18 cellular contexts compared by ENCODE assay signal in genomic region chr17:14336418-14336817, GRCh38. TPM values are rescaled to one million over a fixed set of nuclear protein-coding genes. Genes with fewer than 3 reads are reported as not detected.
A peak's percentile ranks its signal among the peaks of the same experiment; 100 is the strongest.
DNase-seq lines count a peak whose midpoint lies in the region; ATAC-seq, FAIRE-seq and TF ChIP-seq lines count a peak whose summit lies in the region.
"Had no signal": no experiment of that assay in that cellular context is flagged by ENCODE, and none has a peak within 500 bp of the region (broad histone marks: within the 10 kb centered on the region; RNA-seq: fewer than 3 reads in every experiment).

No MANE protein-coding gene starts in this region.

- H3K4me3 Mint-ChIP-seq in T-helper 17 cell (no peak overlapping the region), progenitor cell of endocrine pancreas (ENCODE audit: low read depth) (no peak overlapping the region)
- peak overlapping the region; percentile 27 for H3K4me3 Mint-ChIP-seq in stimulated activated effector memory CD8-positive, alpha-beta T cell treated with anti-CD3 and anti-CD28 coated beads, Interleukin-12 subunit alpha, Interleukin-12 subunit beta, amount 100 ng/mL, for 72 hours

- TF ChIP-seq EP300 in HepG2 (IDR thresholded peaks at IDR 0.05; ENCODE audit: low read depth in 2 of 2, low read length in 2 of 2), result no peak
- no peak for TF ChIP-seq EP300 in HepG2 (CRISPR knock-in tag; IDR thresholded peaks at IDR 0.05; ENCODE audit: borderline replicate concordance)

- H3K9me3 Mint-ChIP-seq in stimulated activated effector memory CD8-positive, alpha-beta T cell treated with anti-CD3 and anti-CD28 coated beads, Interleukin-12 subunit alpha, Interleukin-12 subunit beta, amount 100 ng/mL, for 72 hours, result no peaks in the 10 kb centered on the region
- no peaks in the 10 kb centered on the region for H3K9me3 Mint-ChIP-seq in progenitor cell of endocrine pancreas (ENCODE audit: low read depth)

- peaks cover 9% of the 10 kb centered on the region for H3F3A ChIP-seq in smooth muscle cell (ENCODE audit: low read depth)

- TF ChIP-seq POLR2A in HepG2 (IDR thresholded peaks at IDR 0.05; ENCODE audit: insufficient read depth in 1 of 2, low read depth in 2 of 2, low read length in 2 of 2), result no peak

- BruUV-seq in HepG2 (replicated peaks; lab: Mats Ljungman, UMichigan), result no TSS peak

- ATAC-seq in HepG2 (no peak), T-helper 17 cell (no peak)
- no peak for ATAC-seq in stimulated activated effector memory CD8-positive, alpha-beta T cell treated with anti-CD3 and anti-CD28 coated beads, Interleukin-12 subunit alpha, Interleukin-12 subunit beta, amount 100 ng/mL, for 72 hours
- ATAC-seq: HCT116 had no signal

- FAIRE-seq in HepG2 (lab: Jason Lieb, UNC), result no peak
- FAIRE-seq: GM18507 had no signal

- H3K4me3 ChIP-seq in liver (ENCODE audit: low read depth in 1 of 3, low read length in 3 of 3), result no peak overlapping the region
- H3K4me3 ChIP-seq in HepG2 (replicated peaks in 1 of 3; ENCODE audit: insufficient read depth in 1 of 3, low read depth in 2 of 3, low read length in 3 of 3), result no peak overlapping the region
- H3K4me3 ChIP-seq in left ventricle myocardium inferior, result no peak overlapping the region
- H3K4me3 ChIP-seq in smooth muscle cell, result no peak overlapping the region
- H3K4me3 ChIP-seq: Peyer's patch had no signal

- WGBS in liver, result 81% methylated on average over 4 of the region's 4 CpGs
- WGBS in HepG2 (ENCODE audit: low lambda C conversion rate), result 97% methylated on average over 4 of the region's 4 CpGs
- WGBS in smooth muscle cell (ENCODE audit: low lambda C conversion rate), result 75% methylated on average over 4 of the region's 4 CpGs

- H3K36me3 Mint-ChIP-seq in T-helper 17 cell (ENCODE audit: low read depth) (peaks cover 4% of the 10 kb centered on the region), progenitor cell of endocrine pancreas (ENCODE audit: insufficient read depth) (peaks cover 3% of the 10 kb centered on the region)
- H3K36me3 Mint-ChIP-seq in stimulated activated effector memory CD8-positive, alpha-beta T cell treated with anti-CD3 and anti-CD28 coated beads, Interleukin-12 subunit alpha, Interleukin-12 subunit beta, amount 100 ng/mL, for 72 hours, result no peaks in the 10 kb centered on the region

- no peaks in the 10 kb centered on the region for H3K27me3 Mint-ChIP-seq in T-helper 17 cell
- peaks cover 2% of the 10 kb centered on the region for H3K27me3 Mint-ChIP-seq in progenitor cell of endocrine pancreas

- H3K4me1 Mint-ChIP-seq in T-helper 17 cell (peaks cover 70% of the 10 kb centered on the region), progenitor cell of endocrine pancreas (ENCODE audit: low read depth) (peaks cover 13% of the 10 kb centered on the region)
- peaks cover 78% of the 10 kb centered on the region for H3K4me1 Mint-ChIP-seq in stimulated activated effector memory CD8-positive, alpha-beta T cell treated with anti-CD3 and anti-CD28 coated beads, Interleukin-12 subunit alpha, Interleukin-12 subunit beta, amount 100 ng/mL, for 72 hours

- H3K27me3 ChIP-seq in liver (ENCODE audit: control insufficient read depth in 4 of 4, insufficient read depth in 4 of 4, low read length in 3 of 4) (no peaks in the 10 kb centered on the region), HepG2 (ENCODE audit: control insufficient read depth in 1 of 2, insufficient read depth in 2 of 2, low read length in 2 of 2) (no peaks in the 10 kb centered on the region), left ventricle myocardium inferior (ENCODE audit: low read depth) (peaks cover 4% of the 10 kb centered on the region), smooth muscle cell (ENCODE audit: low read depth) (no peaks in the 10 kb centered on the region)
- H3K27me3 ChIP-seq: Peyer's patch had no signal

- peak overlapping the region in 1 of 2 donors; percentile 33 for H3K27ac ChIP-seq in liver (ENCODE audit: low read depth in 1 of 2, low read length in 2 of 2)
- H3K27ac ChIP-seq in HepG2 (ENCODE audit: extremely low read length, insufficient read depth, low read length), result no peak overlapping the region
- H3K27ac ChIP-seq in left ventricle myocardium inferior (replicated peaks), result peak overlapping the region; percentile 64
- no peak overlapping the region for H3K27ac ChIP-seq in smooth muscle cell (ENCODE audit: low read depth)
- H3K27ac ChIP-seq: Peyer's patch had no signal

- H3K27ac Mint-ChIP-seq in T-helper 17 cell (peak overlapping the region; percentile 96), progenitor cell of endocrine pancreas (no peak overlapping the region)
- H3K27ac Mint-ChIP-seq in stimulated activated effector memory CD8-positive, alpha-beta T cell treated with anti-CD3 and anti-CD28 coated beads, Interleukin-12 subunit alpha, Interleukin-12 subunit beta, amount 100 ng/mL, for 72 hours, result no peak overlapping the region

- H3K9ac ChIP-seq in liver (ENCODE audit: low read depth in 1 of 2, low read length in 2 of 2), result no peak overlapping the region
- H3K9ac ChIP-seq in HepG2 (ENCODE audit: insufficient read depth, low read depth, low read length), result no peak overlapping the region
- no peak overlapping the region for H3K9ac ChIP-seq in smooth muscle cell (ENCODE audit: low read depth)

- intact Hi-C loops in HepG2 (cut with micrococcal nuclease; ENCODE audit: unreplicated experiment) (no loop called here), left ventricle myocardium inferior (cut with micrococcal nuclease) (no loop called here)

- POLR2A ChIA-PET in HepG2 (lab: Yijun Ruan, JAX), result interaction anchor here (1.5 kb wide), 1 partner anchor 27 kb away, joined by 3 read pairs; no protein-coding TSS in a partner anchor

- no peak for TF ChIP-seq RAD21 in liver (IDR thresholded peaks at IDR 0.05)
- no peak for TF ChIP-seq RAD21 in HepG2 (CRISPR knock-in tag; IDR thresholded peaks at IDR 0.05)

- DNase-seq in HepG2 (ENCODE audit: low spot score) (no peak), T-helper 17 cell (no peak), left ventricle myocardium inferior (peak; percentile 25), smooth muscle cell (lab: John Stamatoyannopoulos, UW; ENCODE audit: unreplicated experiment) (no peak), progenitor cell of endocrine pancreas (ENCODE audit: low spot score, unreplicated experiment) (no peak)
- no peak for DNase-seq in stimulated activated effector memory CD8-positive, alpha-beta T cell treated with anti-CD3 and anti-CD28 coated beads, Interleukin-12 subunit alpha, Interleukin-12 subunit beta, amount 100 ng/mL, for 72 hours (ENCODE audit: low spot score in 2 of 2)
- no peak for DNase-seq in stimulated activated CD4-positive, alpha-beta T cell treated with anti-CD3 and anti-CD28 coated beads, Interleukin-15, amount 100 ng/mL, for 24 hours
- DNase-seq: C1 segment of cervical spinal cord, DMS53, MV-4-11, NCI-H1417 treated with DMSO at 0.1 percent for 48 hours, NCI-H2029 treated with DMSO at 0.1 percent for 48 hours, NCI-H510A, Peyer's patch, SHP77 treated with DMSO at 0.1 percent for 48 hours had no signal

- peaks cover 6 to 38% (median 35%) of the 10 kb centered on the region in 4 donors for H3K4me1 ChIP-seq in liver (ENCODE audit: control insufficient read depth in 4 of 4, insufficient read depth in 4 of 4, low read length in 3 of 4)
- H3K4me1 ChIP-seq in HepG2 (ENCODE audit: insufficient read depth, low read length), result peaks cover 74% of the 10 kb centered on the region
- peaks cover 27% of the 10 kb centered on the region for H3K4me1 ChIP-seq in left ventricle myocardium inferior
- peaks cover 31% of the 10 kb centered on the region for H3K4me1 ChIP-seq in smooth muscle cell (ENCODE audit: low read depth)
- H3K4me1 ChIP-seq: Peyer's patch had no signal

- CTCF ChIA-PET in HepG2 (lab: Yijun Ruan, JAX; ENCODE audit: low intra/inter-chr PET ratio, low total read pairs), result no interaction called here

- H3K79me2 ChIP-seq in HepG2 (ENCODE audit: insufficient read depth, low read length) (peaks cover 96% of the 10 kb centered on the region), smooth muscle cell (ENCODE audit: low read depth) (peaks cover 57% of the 10 kb centered on the region)

- no peak overlapping the region for H2AFZ ChIP-seq in HepG2 (ENCODE audit: low read length)
- H2AFZ ChIP-seq in smooth muscle cell (ENCODE audit: low read depth), result no peak overlapping the region

- H4K20me1 ChIP-seq in HepG2 (ENCODE audit: insufficient read depth, low read length) (peaks cover 6% of the 10 kb centered on the region; the same call in 1 of the 2 replicates), smooth muscle cell (ENCODE audit: low read depth) (peaks cover 97% of the 10 kb centered on the region)

- H3K4me2 ChIP-seq in HepG2 (ENCODE audit: low read depth, low read length) (no peak overlapping the region), smooth muscle cell (no peak overlapping the region)

- TF ChIP-seq CTCF in liver (IDR thresholded peaks at IDR 0.05; ENCODE audit: low read depth, low read length, missing input control) (no peak), HepG2 (CRISPR knock-in tag; IDR thresholded peaks at IDR 0.05) (no peak), left ventricle myocardium inferior (IDR thresholded peaks at IDR 0.05; ENCODE audit: borderline replicate concordance) (no peak), smooth muscle cell (IDR thresholded peaks at IDR 0.05; ENCODE audit: borderline replicate concordance, insufficient read depth, poor library complexity, severe bottlenecking) (no peak), progenitor cell of endocrine pancreas (IDR thresholded peaks at IDR 0.05; ENCODE audit: unreplicated experiment) (no peak)

- H3K36me3 ChIP-seq in liver (ENCODE audit: control insufficient read depth in 4 of 4, insufficient read depth in 3 of 4, low read depth in 1 of 4, low read length in 3 of 4) (no peaks in the 10 kb centered on the region), HepG2 (replicated peaks in 1 of 2; ENCODE audit: control insufficient read depth in 1 of 2, insufficient read depth in 2 of 2, low read length in 2 of 2) (peaks cover 6 to 28% of the 10 kb centered on the region in 2 experiments; a peak in 4 of 5 replicates), left ventricle myocardium inferior (no peaks in the 10 kb centered on the region), smooth muscle cell (ENCODE audit: low read depth) (no peaks in the 10 kb centered on the region)
- H3K36me3 ChIP-seq: Peyer's patch had no signal

- H3K9me3 ChIP-seq in liver (ENCODE audit: control insufficient read depth in 4 of 4, low read length in 3 of 4) (no peaks in the 10 kb centered on the region), HepG2 (ENCODE audit: low read length) (no peaks in the 10 kb centered on the region), T-helper 17 cell (ENCODE audit: control insufficient read depth, low read length, poor library complexity, severe bottlenecking) (no peaks in the 10 kb centered on the region), left ventricle myocardium inferior (replicated peaks) (no peaks in the 10 kb centered on the region), smooth muscle cell (replicated peaks; ENCODE audit: low read depth) (no peaks in the 10 kb centered on the region)
- H3K9me3 ChIP-seq: Peyer's patch had no signal

- in situ Hi-C loops in HepG2 (cut with HindIII; ENCODE audit: extremely low pct_ligation_motif_present, low pct_unique_long_range_greater_than_20kb), result no loop called here

RNA-seq across cellular contexts. Expression of gene HS3ST3B1, which starts 35.5 kb away (rescaled TPM):
- total RNA-seq in liver, result 10 to 100 TPM; 26.9 to 33.5 TPM
- polyA plus RNA-seq in liver, result 10 to 100 TPM; 11.9 to 17.8 TPM
- 35.3 and 39.5 TPM in 2 replicates for total RNA-seq in HepG2 (2016; rRNA removed; fragmentation: Illumina TruSeq; extraction: Trizol)
- total RNA-seq in HepG2 (2016; cell fraction: cytosol; rRNA removed; fragmentation: Illumina TruSeq; extraction: Trizol; ENCODE audit: low read depth), result 5.0 and 5.5 TPM in 2 replicates
- total RNA-seq in HepG2 (2016; cell fraction: insoluble cytoplasmic fraction; rRNA removed; fragmentation: Illumina TruSeq; extraction: Trizol), result 33.5 and 37.1 TPM in 2 replicates
- 21.9 and 24.5 TPM in 2 replicates for total RNA-seq in HepG2 (2016; cell fraction: membrane; rRNA removed; fragmentation: Illumina TruSeq; extraction: Trizol)
- 34.7 and 37.1 TPM in 2 replicates for total RNA-seq in HepG2 (2016; cell fraction: nucleus; rRNA removed; fragmentation: Illumina TruSeq; extraction: Trizol)
- 14.6 and 15.7 TPM in 2 replicates for polyA plus RNA-seq in HepG2 (2011; rRNA removed)
- 10.2 and 10.4 TPM in 2 replicates for polyA plus RNA-seq in HepG2 (2011; cell fraction: cytosol; rRNA removed)
- polyA plus RNA-seq in HepG2 (2011; cell fraction: nucleus; rRNA removed), result 16.6 and 20.5 TPM in 2 replicates
- 15.3 and 18.6 TPM in 2 replicates for polyA plus RNA-seq in HepG2 (2012)
- polyA plus RNA-seq in HepG2 (2016; cell fraction: cytosol; fragmentation: Illumina TruSeq; extraction: Trizol; ENCODE audit: low read depth), result 1.9 and 2.3 TPM in 2 replicates
- polyA plus RNA-seq in HepG2 (2016; cell fraction: insoluble cytoplasmic fraction; fragmentation: Illumina TruSeq; extraction: Trizol; ENCODE audit: low read depth), result 19.7 and 21.9 TPM in 2 replicates
- polyA plus RNA-seq in HepG2 (2016; cell fraction: membrane; fragmentation: Illumina TruSeq; extraction: Trizol; ENCODE audit: low read depth), result 7.2 and 7.3 TPM in 2 replicates
- 39.2 and 41.9 TPM in 2 replicates for polyA plus RNA-seq in HepG2 (2016; cell fraction: nucleus; fragmentation: Illumina TruSeq; extraction: Trizol; ENCODE audit: insufficient read depth, low read depth)
- polyA minus RNA-seq in HepG2 (2011; rRNA and poly(A)+ RNA removed; ENCODE audit: low replicate concordance), result 67.6 TPM in 1 of 2 replicates, not detected in the other
- polyA minus RNA-seq in HepG2 (2011; cell fraction: cytosol; rRNA and poly(A)+ RNA removed), result 34.2 and 35.7 TPM in 2 replicates
- polyA minus RNA-seq in HepG2 (2011; cell fraction: nucleus; rRNA and poly(A)+ RNA removed), result 25.6 and 26.4 TPM in 2 replicates
- 10 to 100 TPM; 13.5 to 15.4 TPM for total RNA-seq in T-helper 17 cell
- total RNA-seq in left ventricle myocardium inferior, result 1.2 TPM
- 17.3 and 20.6 TPM in 2 replicates for total RNA-seq in smooth muscle cell
- polyA plus RNA-seq in smooth muscle cell, result 11.3 and 13.2 TPM in 2 replicates
- 14.2 and 16.7 TPM in 2 replicates for total RNA-seq in progenitor cell of endocrine pancreas
